8 cellular contexts compared by ENCODE assay signal in the genomic region with DNA sequence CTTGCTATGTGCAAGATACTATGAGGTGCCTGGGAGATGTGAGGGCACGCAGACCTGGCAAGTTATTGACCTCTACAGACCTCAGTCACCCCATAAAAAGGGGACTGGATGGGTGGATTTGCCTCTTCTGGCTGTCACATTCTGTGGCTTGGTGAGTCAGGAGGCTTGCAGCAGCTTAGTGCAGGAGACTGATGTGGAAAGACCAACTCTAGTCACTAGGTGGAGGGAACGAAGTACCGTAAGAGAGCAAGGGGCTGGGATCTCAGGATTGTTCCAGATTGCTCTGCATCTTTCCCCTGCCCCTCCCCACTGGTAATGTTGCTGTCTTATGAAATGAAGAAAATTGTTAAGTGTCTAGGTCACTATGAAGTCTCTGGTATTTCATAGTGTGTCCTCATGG. TPM values are rescaled to one million over a fixed set of nuclear protein-coding genes. Genes with fewer than 3 reads are reported as not detected.
A peak's percentile ranks its signal among the peaks of the same experiment; 100 is the strongest.
DNase-seq lines count a peak whose midpoint lies in the region; ATAC-seq, FAIRE-seq and TF ChIP-seq lines count a peak whose summit lies in the region.

No MANE protein-coding gene starts in this region.

- H3K4me3 Mint-ChIP-seq in activated T-helper 1 cell treated with anti-CD3 and anti-CD28 coated beads, Interleukin-12 subunit alpha, Interleukin-12 subunit beta, Interleukin-2, Interleukin-4 antibody, amounts not matched to agents 30 ng/mL and 10 ng/mL and 1 ng/mL, durations not matched to agents 14 hours and 24 hours and 36 hours: peak overlapping the region; percentile 1

- H2AFZ ChIP-seq in HepG2 (ENCODE audit: low read length): no peak overlapping the region

- peaks cover 43% of the 10 kb centered on the region for H3K4me1 Mint-ChIP-seq in activated T-helper 1 cell treated with anti-CD3 and anti-CD28 coated beads, Interleukin-12 subunit alpha, Interleukin-12 subunit beta, Interleukin-2, Interleukin-4 antibody, amounts not matched to agents 30 ng/mL and 10 ng/mL and 1 ng/mL, durations not matched to agents 14 hours and 24 hours and 36 hours (ENCODE audit: low read depth)

- intact Hi-C loops in HepG2 (cut with micrococcal nuclease; ENCODE audit: unreplicated experiment) (loop anchor here (2.0 kb wide), 1 partner anchor 62 kb away; no protein-coding TSS in a partner anchor), right lobe of liver (cut with DNase I) (no loop called here), vagina (cut with DNase I) (no loop called here)
- intact Hi-C loops in activated T-helper 1 cell treated with anti-CD3 and anti-CD28 coated beads, Interleukin-12 subunit alpha, Interleukin-12 subunit beta, Interleukin-2, Interleukin-4 antibody, amounts not matched to agents 30 ng/mL and 10 ng/mL and 1 ng/mL, durations not matched to agents 14 hours and 24 hours and 36 hours (cut with micrococcal nuclease): loop anchor here (5.0 kb wide), 2 partner anchors 81 to 466 kb away; a partner anchor contains a TSS

- ATAC-seq in HepG2: peak; percentile 14; the same call in 1 of the 3 replicates
- no peak for ATAC-seq in right lobe of liver
- no peak for ATAC-seq in HG02852 (IDR thresholded peaks at IDR 0.05; ENCODE audit: unreplicated experiment)

- peak overlapping the region; percentile 24 for H3K27ac Mint-ChIP-seq in activated T-helper 1 cell treated with anti-CD3 and anti-CD28 coated beads, Interleukin-12 subunit alpha, Interleukin-12 subunit beta, Interleukin-2, Interleukin-4 antibody, amounts not matched to agents 30 ng/mL and 10 ng/mL and 1 ng/mL, durations not matched to agents 14 hours and 24 hours and 36 hours

- DNase-seq in HepG2 (ENCODE audit: low spot score): peak; percentile 44
- DNase-seq in right lobe of liver: no peak
- no peak for DNase-seq in activated T-helper 1 cell treated with anti-CD3 and anti-CD28 coated beads, Interleukin-12 subunit alpha, Interleukin-12 subunit beta, Interleukin-2, Interleukin-4 antibody, amounts not matched to agents 30 ng/mL and 10 ng/mL and 1 ng/mL, durations not matched to agents 14 hours and 24 hours and 36 hours (ENCODE audit: low spot score)
- peak; percentile 90 for DNase-seq in iris pigment epithelial cell (ENCODE audit: low read depth)
- no peak for DNase-seq in vagina (ENCODE audit: extremely low spot score in 2 of 2)
- DNase-seq in NCI-H774 (lab: John Stamatoyannopoulos, UW): no peak
- DNase-seq in COR-L47 (lab: John Stamatoyannopoulos, UW): no peak

- in situ Hi-C loops in HepG2 (cut with HindIII; ENCODE audit: extremely low pct_ligation_motif_present, low pct_unique_long_range_greater_than_20kb): no loop called here

- peaks cover 50% of the 10 kb centered on the region for H3K4me1 ChIP-seq in HepG2 (ENCODE audit: insufficient read depth, low read length)
- no peaks in the 10 kb centered on the region for H3K4me1 ChIP-seq in right lobe of liver
- peaks cover 46% of the 10 kb centered on the region for H3K4me1 ChIP-seq in vagina

- FAIRE-seq in HepG2 (lab: Jason Lieb, UNC): no peak

- H3K9ac ChIP-seq in HepG2 (ENCODE audit: insufficient read depth, low read depth, low read length): no peak overlapping the region

- no peak for TF ChIP-seq RAD21 in HepG2 (CRISPR knock-in tag; IDR thresholded peaks at IDR 0.05)

- BruUV-seq in HepG2 (replicated peaks; lab: Mats Ljungman, UMichigan): no TSS peak

- H3K36me3 ChIP-seq in HepG2 (replicated peaks in 1 of 2; ENCODE audit: control insufficient read depth in 1 of 2, insufficient read depth in 2 of 2, low read length in 2 of 2) (peaks cover 6 to 16% of the 10 kb centered on the region in 2 experiments), right lobe of liver (peaks cover 0 to 16% (median 3%) of the 10 kb centered on the region in 4 donors), vagina (peaks cover 0 to 22% of the 10 kb centered on the region in 2 donors)

- H3K27me3 Mint-ChIP-seq in activated T-helper 1 cell treated with anti-CD3 and anti-CD28 coated beads, Interleukin-12 subunit alpha, Interleukin-12 subunit beta, Interleukin-2, Interleukin-4 antibody, amounts not matched to agents 30 ng/mL and 10 ng/mL and 1 ng/mL, durations not matched to agents 14 hours and 24 hours and 36 hours (ENCODE audit: insufficient read depth): no peaks in the 10 kb centered on the region

- POLR2A ChIA-PET in HepG2 (lab: Yijun Ruan, JAX): no interaction called here

- H3K36me3 Mint-ChIP-seq in activated T-helper 1 cell treated with anti-CD3 and anti-CD28 coated beads, Interleukin-12 subunit alpha, Interleukin-12 subunit beta, Interleukin-2, Interleukin-4 antibody, amounts not matched to agents 30 ng/mL and 10 ng/mL and 1 ng/mL, durations not matched to agents 14 hours and 24 hours and 36 hours (ENCODE audit: low read depth): peaks cover 21% of the 10 kb centered on the region

- TF ChIP-seq EP300 in HepG2 (IDR thresholded peaks at IDR 0.05; ENCODE audit: low read depth in 2 of 2, low read length in 2 of 2): no peak
- TF ChIP-seq EP300 in HepG2 (CRISPR knock-in tag; IDR thresholded peaks at IDR 0.05; ENCODE audit: borderline replicate concordance): no peak

- peak overlapping the region; percentile 12 for H3K27ac ChIP-seq in HepG2 (ENCODE audit: extremely low read length, insufficient read depth, low read length)
- H3K27ac ChIP-seq in right lobe of liver: no peak overlapping the region
- peak overlapping the region; percentile 25 for H3K27ac ChIP-seq in vagina

- whole genome bisulfite sequencing in HepG2 (ENCODE audit: low lambda C conversion rate): 95% methylated on average over 3 of the region's 3 CpGs
- 62% methylated on average over 3 of the region's 3 CpGs for WGBS in right lobe of liver (ENCODE audit: insufficient coverage, low coverage, low lambda C conversion rate, missing lambda C conversion rate)

- peak overlapping the region; percentile 98 for H3K4me2 ChIP-seq in HepG2 (ENCODE audit: low read depth, low read length)

- H3K9me3 Mint-ChIP-seq in activated T-helper 1 cell treated with anti-CD3 and anti-CD28 coated beads, Interleukin-12 subunit alpha, Interleukin-12 subunit beta, Interleukin-2, Interleukin-4 antibody, amounts not matched to agents 30 ng/mL and 10 ng/mL and 1 ng/mL, durations not matched to agents 14 hours and 24 hours and 36 hours: no peaks in the 10 kb centered on the region

- H3K9me3 ChIP-seq in HepG2 (ENCODE audit: low read length) (peaks cover 6% of the 10 kb centered on the region; the same call in 1 of the 2 replicates), right lobe of liver (no peaks in the 10 kb centered on the region), vagina (no peaks in the 10 kb centered on the region)

- H4K20me1 ChIP-seq in HepG2 (ENCODE audit: insufficient read depth, low read length): peaks cover 34% of the 10 kb centered on the region

- TF ChIP-seq CTCF in HepG2 (CRISPR knock-in tag; IDR thresholded peaks at IDR 0.05) (peak; percentile 27; the same call in 1 of the 2 replicates), right lobe of liver (IDR thresholded peaks at IDR 0.05) (no peak), vagina (IDR thresholded peaks at IDR 0.05) (no peak)

- no peak overlapping the region for H3K4me3 ChIP-seq in HepG2 (replicated peaks in 1 of 3; ENCODE audit: insufficient read depth in 1 of 3, low read depth in 2 of 3, low read length in 3 of 3)
- H3K4me3 ChIP-seq in right lobe of liver: no peak overlapping the region
- no peak overlapping the region for H3K4me3 ChIP-seq in vagina

- H3K27me3 ChIP-seq in HepG2 (ENCODE audit: control insufficient read depth in 1 of 2, insufficient read depth in 2 of 2, low read length in 2 of 2) (peaks cover 0 to 4% of the 10 kb centered on the region in 2 experiments; a peak in 1 of 5 replicates), right lobe of liver (no peaks in the 10 kb centered on the region), vagina (no peaks in the 10 kb centered on the region)

- TF ChIP-seq POLR2A in HepG2 (IDR thresholded peaks at IDR 0.05; ENCODE audit: insufficient read depth in 1 of 2, low read depth in 2 of 2, low read length in 2 of 2) (no peak), right lobe of liver (IDR thresholded peaks at IDR 0.05) (no peak), vagina (IDR thresholded peaks at IDR 0.05) (no peak)

- peaks cover 65% of the 10 kb centered on the region for H3K79me2 ChIP-seq in HepG2 (ENCODE audit: insufficient read depth, low read length)

- CTCF ChIA-PET in HepG2 (lab: Yijun Ruan, JAX; ENCODE audit: low intra/inter-chr PET ratio, low total read pairs): no interaction called here

RNA-seq across cellular contexts. Expression of a gene that starts 3.3 kb away (rescaled TPM):
- total RNA-seq in HepG2 (2016; rRNA removed; fragmentation: Illumina TruSeq; extraction: Trizol): 190 and 342 TPM in 2 replicates
- total RNA-seq in HepG2 (2016; cell fraction: cytosol; rRNA removed; fragmentation: Illumina TruSeq; extraction: Trizol; ENCODE audit: low read depth): 23.7 and 27.2 TPM in 2 replicates
- 187 and 334 TPM in 2 replicates for total RNA-seq in HepG2 (2016; cell fraction: insoluble cytoplasmic fraction; rRNA removed; fragmentation: Illumina TruSeq; extraction: Trizol)
- 91.1 and 97.7 TPM in 2 replicates for total RNA-seq in HepG2 (2016; cell fraction: membrane; rRNA removed; fragmentation: Illumina TruSeq; extraction: Trizol)
- total RNA-seq in HepG2 (2016; cell fraction: nucleus; rRNA removed; fragmentation: Illumina TruSeq; extraction: Trizol): 103 and 108 TPM in 2 replicates
- 62.1 and 76.0 TPM in 2 replicates for polyA plus RNA-seq in HepG2 (2011; rRNA removed)
- 51.6 and 80.9 TPM in 2 replicates for polyA plus RNA-seq in HepG2 (2011; cell fraction: cytosol; rRNA removed)
- 20.7 and 30.2 TPM in 2 replicates for polyA plus RNA-seq in HepG2 (2011; cell fraction: nucleus; rRNA removed)
- 141 and 152 TPM in 2 replicates for polyA plus RNA-seq in HepG2 (2012)
- 28.5 and 29.5 TPM in 2 replicates for polyA plus RNA-seq in HepG2 (2016; cell fraction: cytosol; fragmentation: Illumina TruSeq; extraction: Trizol; ENCODE audit: low read depth)
- 374 and 399 TPM in 2 replicates for polyA plus RNA-seq in HepG2 (2016; cell fraction: insoluble cytoplasmic fraction; fragmentation: Illumina TruSeq; extraction: Trizol; ENCODE audit: low read depth)
- 73.8 and 81.9 TPM in 2 replicates for polyA plus RNA-seq in HepG2 (2016; cell fraction: membrane; fragmentation: Illumina TruSeq; extraction: Trizol; ENCODE audit: low read depth)
- 134 and 143 TPM in 2 replicates for polyA plus RNA-seq in HepG2 (2016; cell fraction: nucleus; fragmentation: Illumina TruSeq; extraction: Trizol; ENCODE audit: insufficient read depth, low read depth)
- polyA minus RNA-seq in HepG2 (2011; rRNA and poly(A)+ RNA removed; ENCODE audit: low replicate concordance): 44.6 and 56.4 TPM in 2 replicates
- 59.3 and 68.8 TPM in 2 replicates for polyA minus RNA-seq in HepG2 (2011; cell fraction: cytosol; rRNA and poly(A)+ RNA removed)
- polyA minus RNA-seq in HepG2 (2011; cell fraction: nucleus; rRNA and poly(A)+ RNA removed): 42.7 and 48.6 TPM in 2 replicates
- 10 to 100 TPM in 5 of 6 experiments, 1 to 10 TPM in 1; 7.9 to 26.8 (median 16.1) TPM for total RNA-seq in right lobe of liver
- 142 and 146 TPM in 2 replicates for total RNA-seq in activated T-helper 1 cell treated with anti-CD3 and anti-CD28 coated beads, Interleukin-12 subunit alpha, Interleukin-12 subunit beta, Interleukin-2, Interleukin-4 antibody, amounts not matched to agents 30 ng/mL and 10 ng/mL and 1 ng/mL, durations not matched to agents 14 hours and 24 hours and 36 hours
- 57.9 TPM for total RNA-seq in vagina

RNA-seq across cellular contexts. Expression of a gene that starts 35.6 kb away (rescaled TPM):
- total RNA-seq in HepG2 (2016; rRNA removed; fragmentation: Illumina TruSeq; extraction: Trizol): 0.22 TPM in 1 of 2 replicates, not detected in the other
- 0.10 TPM in 1 of 2 replicates, not detected in the other for total RNA-seq in HepG2 (2016; cell fraction: cytosol; rRNA removed; fragmentation: Illumina TruSeq; extraction: Trizol; ENCODE audit: low read depth)
- total RNA-seq in HepG2 (2016; cell fraction: insoluble cytoplasmic fraction; rRNA removed; fragmentation: Illumina TruSeq; extraction: Trizol): not detected in 2 replicates
- not detected in 2 replicates for total RNA-seq in HepG2 (2016; cell fraction: membrane; rRNA removed; fragmentation: Illumina TruSeq; extraction: Trizol)
- total RNA-seq in HepG2 (2016; cell fraction: nucleus; rRNA removed; fragmentation: Illumina TruSeq; extraction: Trizol): 0.72 TPM in 1 of 2 replicates, not detected in the other
- polyA plus RNA-seq in HepG2 (2011; rRNA removed): 0.15 TPM in 1 of 2 replicates, not detected in the other
- not detected in 2 replicates for polyA plus RNA-seq in HepG2 (2011; cell fraction: cytosol; rRNA removed)
- polyA plus RNA-seq in HepG2 (2011; cell fraction: nucleus; rRNA removed): 0.31 and 1.2 TPM in 2 replicates
- not detected in 2 replicates for polyA plus RNA-seq in HepG2 (2012)
- not detected in 2 replicates for polyA plus RNA-seq in HepG2 (2016; cell fraction: cytosol; fragmentation: Illumina TruSeq; extraction: Trizol; ENCODE audit: low read depth)
- not detected in 2 replicates for polyA plus RNA-seq in HepG2 (2016; cell fraction: insoluble cytoplasmic fraction; fragmentation: Illumina TruSeq; extraction: Trizol; ENCODE audit: low read depth)
- polyA plus RNA-seq in HepG2 (2016; cell fraction: membrane; fragmentation: Illumina TruSeq; extraction: Trizol; ENCODE audit: low read depth): not detected in 2 replicates
- 0.62 and 0.75 TPM in 2 replicates for polyA plus RNA-seq in HepG2 (2016; cell fraction: nucleus; fragmentation: Illumina TruSeq; extraction: Trizol; ENCODE audit: insufficient read depth, low read depth)
- not detected in 2 replicates for polyA minus RNA-seq in HepG2 (2011; rRNA and poly(A)+ RNA removed; ENCODE audit: low replicate concordance)
- not detected in 2 replicates for polyA minus RNA-seq in HepG2 (2011; cell fraction: cytosol; rRNA and poly(A)+ RNA removed)
- not detected in 2 replicates for polyA minus RNA-seq in HepG2 (2011; cell fraction: nucleus; rRNA and poly(A)+ RNA removed)
- under 1 TPM in 4 of 6 experiments, not detected in 2; 0.17 to 0.22 (median 0.20) TPM for total RNA-seq in right lobe of liver
- 0.05 and 0.39 TPM in 2 replicates for total RNA-seq in activated T-helper 1 cell treated with anti-CD3 and anti-CD28 coated beads, Interleukin-12 subunit alpha, Interleukin-12 subunit beta, Interleukin-2, Interleukin-4 antibody, amounts not matched to agents 30 ng/mL and 10 ng/mL and 1 ng/mL, durations not matched to agents 14 hours and 24 hours and 36 hours
- not detected for total RNA-seq in vagina

Comparison
In these comparisons a context has a peak if more than half of its experiments do, and no peak if none do; other contexts are left out.
1. DNase-seq: peak in HepG2 (single experiment) and iris pigment epithelial cell (single experiment); none in right lobe of liver (0 of 3), activated T-helper 1 cell treated with anti-CD3 and anti-CD28 coated beads, Interleukin-12 subunit alpha, Interleukin-12 subunit beta, Interleukin-2, Interleukin-4 antibody, amounts not matched to agents 30 ng/mL and 10 ng/mL and 1 ng/mL, durations not matched to agents 14 hours and 24 hours and 36 hours (single experiment), vagina (0 of 2), NCI-H774 (single experiment) and COR-L47 (single experiment).
2. H3K27ac ChIP-seq: peak in HepG2 (single experiment) and vagina (single experiment); none in right lobe of liver (0 of 3).
3. intact Hi-C loops: an anchor here in HepG2 (2.0 kb wide) and activated T-helper 1 cell treated with anti-CD3 and anti-CD28 coated beads, Interleukin-12 subunit alpha, Interleukin-12 subunit beta, Interleukin-2, Interleukin-4 antibody, amounts not matched to agents 30 ng/mL and 10 ng/mL and 1 ng/mL, durations not matched to agents 14 hours and 24 hours and 36 hours (5.0 kb wide); none called in right lobe of liver and vagina.